ENCODE assay signal across 2 cellular contexts in the genomic region with DNA sequence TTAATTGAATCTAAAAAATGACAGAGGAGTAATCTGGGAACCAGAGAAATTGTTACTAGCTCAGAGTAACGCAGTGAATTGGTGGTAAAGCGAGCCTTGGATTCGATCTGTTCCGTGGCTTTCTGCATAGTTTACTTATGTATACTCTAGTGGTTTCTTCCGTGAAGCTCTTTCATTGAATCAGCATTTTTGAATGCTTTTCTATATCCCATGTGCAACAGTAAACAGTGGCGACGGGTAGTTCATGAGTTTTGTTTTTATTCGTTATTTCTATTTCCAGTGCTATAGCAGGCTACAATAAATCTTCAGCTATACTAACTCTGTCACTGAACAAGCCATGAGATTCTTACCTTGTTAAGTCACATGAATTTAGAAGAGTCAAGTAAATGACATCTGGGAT.
TF ChIP-seq lines count a peak whose summit lies in the region.

No MANE protein-coding gene starts in this region.

TF ChIP-seq in HEK293T, 16 proteins besides CTCF, POLR2A, EP300 and RAD21:
- TF ChIP-seq ARNT (IDR thresholded peaks at IDR 0.05) (no peak), L3MBTL2 (conservative IDR thresholded peaks at IDR 0.05) (peak; percentile 35), CTBP1 (IDR thresholded peaks at IDR 0.05; ENCODE audit: borderline replicate concordance) (no peak)
- TF ChIP-seq, protein P1, sequence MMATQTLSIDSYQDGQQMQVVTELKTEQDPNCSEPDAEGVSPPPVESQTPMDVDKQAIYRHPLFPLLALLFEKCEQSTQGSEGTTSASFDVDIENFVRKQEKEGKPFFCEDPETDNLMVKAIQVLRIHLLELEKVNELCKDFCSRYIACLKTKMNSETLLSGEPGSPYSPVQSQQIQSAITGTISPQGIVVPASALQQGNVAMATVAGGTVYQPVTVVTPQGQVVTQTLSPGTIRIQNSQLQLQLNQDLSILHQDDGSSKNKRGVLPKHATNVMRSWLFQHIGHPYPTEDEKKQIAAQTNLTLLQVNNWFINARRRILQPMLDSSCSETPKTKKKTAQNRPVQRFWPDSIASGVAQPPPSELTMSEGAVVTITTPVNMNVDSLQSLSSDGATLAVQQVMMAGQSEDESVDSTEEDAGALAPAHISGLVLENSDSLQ (IDR thresholded peaks at IDR 0.05) = peak; percentile 88

TF ChIP-seq in H1, 55 proteins besides CTCF, POLR2A, EP300 and RAD21:
- TF ChIP-seq CHD1 (IDR thresholded peaks at IDR 0.05; ENCODE audit: low read depth, low read length) = no peak
- TF ChIP-seq TAF1 (IDR thresholded peaks at IDR 0.05; ENCODE audit: low read depth, low read length) = no peak
- no peak for TF ChIP-seq KDM4A (IDR thresholded peaks at IDR 0.05; ENCODE audit: low read depth, low read length, severe bottlenecking)
- no peak for TF ChIP-seq SRF (IDR thresholded peaks at IDR 0.05; ENCODE audit: low read depth, low read length)
- TF ChIP-seq JUND (IDR thresholded peaks at IDR 0.05; ENCODE audit: low read length) = no peak
